8 cellular contexts compared by ENCODE assay signal in genomic region chr13:92843549-92843948, GRCh38.
DNase-seq lines count a peak whose midpoint lies in the region; ATAC-seq, FAIRE-seq and TF ChIP-seq lines count a peak whose summit lies in the region.

No MANE protein-coding gene starts in this region.

- BruUV-seq in HepG2 (replicated peaks; lab: Mats Ljungman, UMichigan): no TSS peak

- no peak for FAIRE-seq in HepG2 (lab: Jason Lieb, UNC)

- no peak for TF ChIP-seq EP300 in SK-N-SH (IDR thresholded peaks at IDR 0.05; ENCODE audit: borderline replicate concordance in 1 of 2, low read depth in 1 of 2, low read length in 1 of 2)
- no peak for TF ChIP-seq EP300 in HepG2 (IDR thresholded peaks at IDR 0.05; ENCODE audit: low read depth in 2 of 2, low read length in 2 of 2)
- TF ChIP-seq EP300 in HepG2 (CRISPR knock-in tag; IDR thresholded peaks at IDR 0.05; ENCODE audit: borderline replicate concordance): no peak

- H4K20me1 ChIP-seq in KMS-11 (ENCODE audit: insufficient read depth) (no peaks in the 10 kb centered on the region), SK-N-SH (ENCODE audit: insufficient read depth) (no peaks in the 10 kb centered on the region), HepG2 (ENCODE audit: insufficient read depth, low read length) (no peaks in the 10 kb centered on the region)

- 7% methylated on average over 4 of the region's 4 CpGs for WGBS in SK-N-SH (ENCODE audit: low lambda C conversion rate)
- WGBS in HepG2 (ENCODE audit: low lambda C conversion rate): 0% methylated on average over 4 of the region's 4 CpGs

- intact Hi-C loops in mucosa of descending colon (cut with DNase I, micrococcal nuclease) (no loop called here), HepG2 (cut with micrococcal nuclease; ENCODE audit: unreplicated experiment) (no loop called here)

- in situ Hi-C loops in HepG2 (cut with HindIII; ENCODE audit: extremely low pct_ligation_motif_present, low pct_unique_long_range_greater_than_20kb): no loop called here

- TF ChIP-seq CTCF in KMS-11 (conservative IDR thresholded peaks at IDR 0.05; ENCODE audit: low read depth, low read length) (no peak), SK-N-SH (IDR thresholded peaks at IDR 0.05) (no peak), mucosa of descending colon (IDR thresholded peaks at IDR 0.05) (no peak), HepG2 (CRISPR knock-in tag; IDR thresholded peaks at IDR 0.05) (no peak)

- DNase-seq in SK-N-SH (no peak), non-pigmented ciliary epithelial cell (ENCODE audit: low read depth) (peak; percentile 14), mucosa of descending colon (no peak), immature natural killer cell (no peak), HepG2 (ENCODE audit: low spot score) (no peak)

- H3K79me2 ChIP-seq in KMS-11 (ENCODE audit: insufficient read depth, low read depth) (no peaks in the 10 kb centered on the region), SK-N-SH (ENCODE audit: insufficient read depth) (no peaks in the 10 kb centered on the region), HepG2 (ENCODE audit: insufficient read depth, low read length) (no peaks in the 10 kb centered on the region)

- H3K9ac ChIP-seq in KMS-11: no peak overlapping the region
- no peak overlapping the region for H3K9ac ChIP-seq in SK-N-SH
- H3K9ac ChIP-seq in HepG2 (ENCODE audit: insufficient read depth, low read depth, low read length): no peak overlapping the region

- H3K9me3 Mint-ChIP-seq in immature natural killer cell: peaks cover 2 to 20% (median 9%) of the 10 kb centered on the region in 6 donors

- no peaks in the 10 kb centered on the region for H3K9me3 ChIP-seq in SK-N-SH
- no peaks in the 10 kb centered on the region for H3K9me3 ChIP-seq in mucosa of descending colon
- H3K9me3 ChIP-seq in HepG2 (ENCODE audit: low read length): no peaks in the 10 kb centered on the region

- peaks cover 0 to 2% (median 0%) of the 10 kb centered on the region in 3 donors for H3K27me3 Mint-ChIP-seq in immature natural killer cell (ENCODE audit: low read depth in 3 of 3)

- POLR2A ChIA-PET in SK-N-SH (lab: Yijun Ruan, JAX) (no interaction called here), HepG2 (lab: Yijun Ruan, JAX) (no interaction called here)

- H3K4me2 ChIP-seq in KMS-11: peak overlapping the region; percentile 42
- peak overlapping the region; percentile 28; the same call in 1 of the 2 replicates for H3K4me2 ChIP-seq in SK-N-SH
- no peak overlapping the region for H3K4me2 ChIP-seq in HepG2 (ENCODE audit: low read depth, low read length)

- H3K9me2 ChIP-seq in SK-N-SH: no peaks in the 10 kb centered on the region

- peak overlapping the region; percentile 9; the same call in 1 of the 2 replicates for H3K27ac ChIP-seq in KMS-11
- H3K27ac ChIP-seq in SK-N-SH (ENCODE audit: low read depth in 2 of 2, low read length in 1 of 2): peak overlapping the region in 1 of 2 experiments; percentile 22; a peak in 1 of 4 replicates
- no peak overlapping the region for H3K27ac ChIP-seq in HepG2 (ENCODE audit: extremely low read length, insufficient read depth, low read length)

- H2AFZ ChIP-seq in KMS-11 (ENCODE audit: low read depth) (peak overlapping the region; percentile 30; the same call in 1 of the 2 replicates), SK-N-SH (ENCODE audit: low read depth) (no peak overlapping the region), HepG2 (ENCODE audit: low read length) (no peak overlapping the region)

- CTCF ChIA-PET in SK-N-SH (lab: Yijun Ruan, JAX) (no interaction called here), HepG2 (lab: Yijun Ruan, JAX; ENCODE audit: low intra/inter-chr PET ratio, low total read pairs) (no interaction called here)

- TF ChIP-seq POLR2A in HepG2 (IDR thresholded peaks at IDR 0.05; ENCODE audit: insufficient read depth in 1 of 2, low read depth in 2 of 2, low read length in 2 of 2): no peak

- H3K4me1 Mint-ChIP-seq in immature natural killer cell: no peaks in the 10 kb centered on the region

- H3K4me3 ChIP-seq in KMS-11 (IDR thresholded peaks at IDR 0.05; ENCODE audit: insufficient read depth, low read depth, low read length): no peak overlapping the region
- H3K4me3 ChIP-seq in SK-N-SH (ENCODE audit: low read depth in 2 of 2, low read length in 1 of 2): no peak overlapping the region
- H3K4me3 ChIP-seq in mucosa of descending colon: no peak overlapping the region
- no peak overlapping the region for H3K4me3 ChIP-seq in HepG2 (replicated peaks in 1 of 3; ENCODE audit: insufficient read depth in 1 of 3, low read depth in 2 of 3, low read length in 3 of 3)

- H3K4me1 ChIP-seq in KMS-11 (ENCODE audit: low read depth, poor library complexity, severe bottlenecking) (peaks cover 18% of the 10 kb centered on the region), SK-N-SH (ENCODE audit: control insufficient read depth in 1 of 2, insufficient read depth in 2 of 2, low read depth in 1 of 2, low read length in 1 of 2) (peaks cover 0 to 10% of the 10 kb centered on the region in 2 experiments; a peak in 2 of 4 replicates), mucosa of descending colon (ENCODE audit: low read depth) (no peaks in the 10 kb centered on the region), HepG2 (ENCODE audit: insufficient read depth, low read length) (no peaks in the 10 kb centered on the region)

- no peaks in the 10 kb centered on the region for H3K36me3 ChIP-seq in KMS-11 (ENCODE audit: insufficient read depth)
- no peaks in the 10 kb centered on the region for H3K36me3 ChIP-seq in SK-N-SH (replicated peaks in 1 of 2; ENCODE audit: control insufficient read depth in 1 of 2, insufficient read depth in 2 of 2, low read length in 1 of 2)
- H3K36me3 ChIP-seq in mucosa of descending colon (ENCODE audit: low read depth): no peaks in the 10 kb centered on the region
- H3K36me3 ChIP-seq in HepG2 (replicated peaks in 1 of 2; ENCODE audit: control insufficient read depth in 1 of 2, insufficient read depth in 2 of 2, low read length in 2 of 2): no peaks in the 10 kb centered on the region

- no peak overlapping the region for H3K27ac Mint-ChIP-seq in immature natural killer cell

- ATAC-seq in GM18909 (IDR thresholded peaks at IDR 0.05; ENCODE audit: poor library complexity, unreplicated experiment) (peak; percentile 66), GM21723 (IDR thresholded peaks at IDR 0.05; ENCODE audit: unreplicated experiment) (no peak), mucosa of descending colon (no peak), HepG2 (no peak)

- H3F3A ChIP-seq in SK-N-SH (replicated peaks; ENCODE audit: insufficient read depth): peaks cover 17% of the 10 kb centered on the region

- TF ChIP-seq RAD21 in SK-N-SH (IDR thresholded peaks at IDR 0.05; ENCODE audit: low read length) (no peak), HepG2 (CRISPR knock-in tag; IDR thresholded peaks at IDR 0.05) (no peak)

- H3K27me3 ChIP-seq in KMS-11 (ENCODE audit: insufficient read depth, low read depth) (no peaks in the 10 kb centered on the region), SK-N-SH (ENCODE audit: insufficient read depth) (no peaks in the 10 kb centered on the region), HepG2 (ENCODE audit: control insufficient read depth in 1 of 2, insufficient read depth in 2 of 2, low read length in 2 of 2) (no peaks in the 10 kb centered on the region)

- H3K4me3 Mint-ChIP-seq in immature natural killer cell: no peak overlapping the region

- H3K36me3 Mint-ChIP-seq in immature natural killer cell: no peaks in the 10 kb centered on the region

TF ChIP-seq in SK-N-SH, 30 proteins besides CTCF, POLR2A, EP300 and RAD21 (continues in another document):
- TF ChIP-seq SMC3 (IDR thresholded peaks at IDR 0.05; ENCODE audit: low read depth, low read length) (no peak), RXRA (IDR thresholded peaks at IDR 0.05; ENCODE audit: borderline replicate concordance, low read depth) (no peak), MAX (IDR thresholded peaks at IDR 0.05; ENCODE audit: low read depth) (no peak), MXI1 (IDR thresholded peaks at IDR 0.05; ENCODE audit: low read depth, low read length) (no peak), GABPA (IDR thresholded peaks at IDR 0.05; ENCODE audit: low read depth) (no peak), MEF2A (IDR thresholded peaks at IDR 0.05; ENCODE audit: borderline replicate concordance, low read depth) (0 out of 2 replicates have a peak, but pooled peaks have one; percentile 45), NRF1 (IDR thresholded peaks at IDR 0.05; ENCODE audit: low read depth, low read length) (no peak), JUND (IDR thresholded peaks at IDR 0.05) (peak; percentile 42; the same call in 1 of the 2 replicates), FOSL2 (IDR thresholded peaks at IDR 0.05; ENCODE audit: borderline replicate concordance, low read depth) (0 out of 2 replicates have a peak, but pooled peaks have one; percentile 21), TCF12 (IDR thresholded peaks at IDR 0.05) (peak; percentile 72), FOXM1 (IDR thresholded peaks at IDR 0.05; ENCODE audit: low read depth) (no peak), NFIC (IDR thresholded peaks at IDR 0.05; ENCODE audit: borderline replicate concordance) (no peak)

TF ChIP-seq in HepG2, 621 proteins besides CTCF, POLR2A, EP300 and RAD21:
- TF ChIP-seq, protein P1, sequence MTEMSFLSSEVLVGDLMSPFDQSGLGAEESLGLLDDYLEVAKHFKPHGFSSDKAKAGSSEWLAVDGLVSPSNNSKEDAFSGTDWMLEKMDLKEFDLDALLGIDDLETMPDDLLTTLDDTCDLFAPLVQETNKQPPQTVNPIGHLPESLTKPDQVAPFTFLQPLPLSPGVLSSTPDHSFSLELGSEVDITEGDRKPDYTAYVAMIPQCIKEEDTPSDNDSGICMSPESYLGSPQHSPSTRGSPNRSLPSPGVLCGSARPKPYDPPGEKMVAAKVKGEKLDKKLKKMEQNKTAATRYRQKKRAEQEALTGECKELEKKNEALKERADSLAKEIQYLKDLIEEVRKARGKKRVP (CRISPR knock-in tag; IDR thresholded peaks at IDR 0.05): peak in 1 of 2 experiments; percentile 62; a peak in 2 of 4 replicates
- no peak for TF ChIP-seq MYNN (CRISPR knock-in tag; IDR thresholded peaks at IDR 0.05; ENCODE audit: low read depth)
- TF ChIP-seq, protein P2, sequence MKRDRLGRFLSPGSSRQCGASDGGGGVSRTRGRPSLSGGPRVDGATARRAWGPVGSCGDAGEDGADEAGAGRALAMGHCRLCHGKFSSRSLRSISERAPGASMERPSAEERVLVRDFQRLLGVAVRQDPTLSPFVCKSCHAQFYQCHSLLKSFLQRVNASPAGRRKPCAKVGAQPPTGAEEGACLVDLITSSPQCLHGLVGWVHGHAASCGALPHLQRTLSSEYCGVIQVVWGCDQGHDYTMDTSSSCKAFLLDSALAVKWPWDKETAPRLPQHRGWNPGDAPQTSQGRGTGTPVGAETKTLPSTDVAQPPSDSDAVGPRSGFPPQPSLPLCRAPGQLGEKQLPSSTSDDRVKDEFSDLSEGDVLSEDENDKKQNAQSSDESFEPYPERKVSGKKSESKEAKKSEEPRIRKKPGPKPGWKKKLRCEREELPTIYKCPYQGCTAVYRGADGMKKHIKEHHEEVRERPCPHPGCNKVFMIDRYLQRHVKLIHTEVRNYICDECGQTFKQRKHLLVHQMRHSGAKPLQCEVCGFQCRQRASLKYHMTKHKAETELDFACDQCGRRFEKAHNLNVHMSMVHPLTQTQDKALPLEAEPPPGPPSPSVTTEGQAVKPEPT (CRISPR knock-in tag; IDR thresholded peaks at IDR 0.05; ENCODE audit: low read depth): no peak
TF ChIP-seq in HepG2: peak in this region for 1.
